In genomic region chrX:115972717-115973116, GRCh38 we compare ENCODE assay signal across 18 cellular contexts.
DNase-seq lines count a peak whose midpoint lies in the region; TF ChIP-seq lines count a peak whose summit lies in the region.
"Had no signal": no experiment of that assay in that cellular context is flagged by ENCODE, and none has a peak within 500 bp of the region (broad histone marks: within the 10 kb centered on the region; RNA-seq: fewer than 3 reads in every experiment).

No MANE protein-coding gene starts in this region.

- DNase-seq in ELR (ENCODE audit: low read depth) (peak; percentile 3), RPMI7951 (ENCODE audit: low read depth) (peak; percentile 14), hepatocyte (ENCODE audit: low spot score) (peak; percentile 43), neuronal stem cell (ENCODE audit: low spot score) (no peak), NCI-H226 (no peak), uterus (no peak), DMS153 treated with DMSO at 0.1 percent for 48 hours (lab: John Stamatoyannopoulos, UW; ENCODE audit: unreplicated experiment) (no peak), HEK293T (ENCODE audit: extremely low spot score) (no peak)
- DNase-seq: ACHN; Calu3; CD4-positive, CD25-positive, alpha-beta regulatory T cell; DMS79; H7; NCI-H1092 treated with DMSO at 0.1 percent for 48 hours; NCI-H187 treated with DMSO at 0.1 percent for 48 hours; NCI-H774; Right ventricle myocardium superior; SK-N-SH had no signal

- TF ChIP-seq POLR2A in uterus (IDR thresholded peaks at IDR 0.05), result no peak

- H2AK5ac ChIP-seq in neuronal stem cell (ENCODE audit: low read depth, low read length), result no peak overlapping the region

- no peak overlapping the region for H3K4ac ChIP-seq in neuronal stem cell (ENCODE audit: low read length)

- CTCF ChIA-PET in HEK293T (lab: Yijun Ruan, JAX), result no interaction called here

- no peak overlapping the region for H2BK12ac ChIP-seq in neuronal stem cell (ENCODE audit: low read length)

- H3K9me3 ChIP-seq in hepatocyte (ENCODE audit: low read depth), result no peaks in the 10 kb centered on the region
- H3K9me3 ChIP-seq in neuronal stem cell (replicated peaks in 1 of 2; ENCODE audit: control insufficient read depth in 2 of 2, insufficient read depth in 1 of 2, low read depth in 1 of 2, low read length in 2 of 2), result no peaks in the 10 kb centered on the region
- H3K9me3 ChIP-seq in uterus, result no peaks in the 10 kb centered on the region
- H3K9me3 ChIP-seq: SK-N-SH had no signal

- H3K9me2 ChIP-seq in hepatocyte (replicated peaks; ENCODE audit: insufficient read depth), result no peaks in the 10 kb centered on the region
- H3K9me2 ChIP-seq: SK-N-SH had no signal

- H2AFZ ChIP-seq in hepatocyte (no peak overlapping the region), neuronal stem cell (ENCODE audit: low read length) (peak overlapping the region; percentile 79)

- POLR2A ChIA-PET in HEK293T (lab: Yijun Ruan, JAX), result no interaction called here

- H3K36me3 ChIP-seq in hepatocyte (replicated peaks; ENCODE audit: insufficient read depth, low read depth), result no peaks in the 10 kb centered on the region
- H3K36me3 ChIP-seq in neuronal stem cell (replicated peaks in 1 of 2; ENCODE audit: control insufficient read depth in 2 of 2, insufficient read depth in 2 of 2, low read length in 2 of 2), result no peaks in the 10 kb centered on the region
- H3K36me3 ChIP-seq in uterus, result no peaks in the 10 kb centered on the region

- H3K27ac ChIP-seq in hepatocyte, result no peak overlapping the region
- H3K27ac ChIP-seq in neuronal stem cell (replicated peaks; ENCODE audit: low read length), result no peak overlapping the region
- H3K27ac ChIP-seq in uterus, result no peak overlapping the region

- intact Hi-C loops in uterus (cut with DNase I; ENCODE audit: low total_unique reads), result no loop called here

- no peak overlapping the region for H2BK120ac ChIP-seq in neuronal stem cell (ENCODE audit: low read depth, low read length)

- H3K79me1 ChIP-seq in neuronal stem cell (ENCODE audit: low read depth, low read length), result no peaks in the 10 kb centered on the region

- peak overlapping the region; percentile 60 for H3K18ac ChIP-seq in neuronal stem cell (ENCODE audit: low read length)

- H2BK15ac ChIP-seq in neuronal stem cell (ENCODE audit: low read length), result no peak overlapping the region

- TF ChIP-seq CTCF in hepatocyte (IDR thresholded peaks at IDR 0.05; ENCODE audit: poor library complexity), result no peak
- TF ChIP-seq CTCF in uterus (IDR thresholded peaks at IDR 0.05), result no peak

- H3K9ac ChIP-seq in neuronal stem cell (ENCODE audit: low read depth, low read length, poor library complexity), result no peak overlapping the region
- H3K9ac ChIP-seq: SK-N-SH had no signal

- H3K27me3 ChIP-seq in hepatocyte, result no peaks in the 10 kb centered on the region
- peaks cover 0 to 37% (median 0%) of the 10 kb centered on the region in 3 experiments for H3K27me3 ChIP-seq in neuronal stem cell (ENCODE audit: control insufficient read depth in 3 of 3, insufficient read depth in 3 of 3, low read depth in 1 of 3, low read length in 3 of 3)
- no peaks in the 10 kb centered on the region for H3K27me3 ChIP-seq in uterus

- H3K4me1 ChIP-seq in hepatocyte (ENCODE audit: insufficient read depth) (peaks cover 2% of the 10 kb centered on the region), neuronal stem cell (ENCODE audit: control insufficient read depth in 2 of 2, insufficient read depth in 1 of 2, low read depth in 1 of 2, low read length in 2 of 2) (peaks cover 0 to 4% of the 10 kb centered on the region in 2 donors), uterus (no peaks in the 10 kb centered on the region)

- no peak overlapping the region for H4K8ac ChIP-seq in neuronal stem cell (ENCODE audit: low read depth, low read length)

- no peak overlapping the region for H2BK5ac ChIP-seq in neuronal stem cell (ENCODE audit: low read length)

- no peak overlapping the region for H3K14ac ChIP-seq in neuronal stem cell (ENCODE audit: low read length)

- no peak overlapping the region for H3K23ac ChIP-seq in neuronal stem cell (ENCODE audit: low read depth, low read length, poor library complexity)

- H4K20me1 ChIP-seq in hepatocyte (ENCODE audit: insufficient read depth, poor library complexity, severe bottlenecking), result no peaks in the 10 kb centered on the region

- H4K91ac ChIP-seq in neuronal stem cell (ENCODE audit: low read depth, low read length, poor library complexity), result no peak overlapping the region

- 44% methylated on average over 1 of the region's 1 CpG for WGBS in hepatocyte (ENCODE audit: low lambda C conversion rate, missing lambda C conversion rate)
- no CpG with 5 or more reads among the region's 1 CpG for WGBS in neuronal stem cell (ENCODE audit: extremely low coverage in 2 of 2, insufficient read length in 2 of 2, insufficient replicate concordance in 1 of 2), 2 donors

- H3K4me2 ChIP-seq in hepatocyte (no peak overlapping the region), neuronal stem cell (ENCODE audit: insufficient read depth, low read length, poor library complexity, severe bottlenecking) (no peak overlapping the region)
- H3K4me2 ChIP-seq: SK-N-SH had no signal

- H3K79me2 ChIP-seq in hepatocyte, result peaks cover 5% of the 10 kb centered on the region

- H3K4me3 ChIP-seq in hepatocyte, result no peak overlapping the region
- H3K4me3 ChIP-seq in neuronal stem cell (ENCODE audit: low read length in 2 of 2), result no peak overlapping the region
- H3K4me3 ChIP-seq in uterus, result no peak overlapping the region

TF ChIP-seq in HEK293T, 16 proteins besides CTCF, POLR2A, EP300 and RAD21:
- no peak for TF ChIP-seq FOXM1 (IDR thresholded peaks at IDR 0.05; ENCODE audit: borderline replicate concordance)
- TF ChIP-seq NFRKB (IDR thresholded peaks at IDR 0.05), result no peak
- TF ChIP-seq TARDBP (IDR thresholded peaks at IDR 0.05), result no peak
- no peak for TF ChIP-seq FOXA1 (IDR thresholded peaks at IDR 0.05)
- TF ChIP-seq PKNOX1 (IDR thresholded peaks at IDR 0.05), result no peak

Comparison
In these comparisons a context has a peak if more than half of its experiments do, and no peak if none do; other contexts are left out.
1. DNase-seq: peak in ELR (single experiment), RPMI7951 (single experiment) and hepatocyte (single experiment); none in neuronal stem cell (single experiment), NCI-H226 (single experiment), uterus (0 of 2), DMS153 treated with DMSO at 0.1 percent for 48 hours (single experiment) and HEK293T (single experiment).